Comparison of ENCODE assay signal across 32 cellular contexts in genomic region chr10:7122561-7122960, GRCh38.
"Had no signal": no experiment of that assay in that cellular context is flagged by ENCODE, and none has a peak within 500 bp of the region (broad histone marks: within the 10 kb centered on the region; RNA-seq: fewer than 3 reads in every experiment).

No MANE protein-coding gene starts in this region.

- H3K36me3 ChIP-seq: adrenal gland, esophagus muscularis mucosa, gastrocnemius medialis, heart left ventricle had no signal

- H3K4me3 ChIP-seq: adrenal gland, body of pancreas, esophagus muscularis mucosa, gastrocnemius medialis, heart left ventricle had no signal

- H3K9me3 Mint-ChIP-seq: activated CD4-positive, alpha-beta memory T cell treated with anti-CD3 and anti-CD28 coated beads, Interleukin-2, amount 10 ng/mL, durations not matched to agents 7 days and 5 days; activated CD4-positive, alpha-beta T cell treated with anti-CD3 and anti-CD28 coated beads, Interleukin-2, amount 10 ng/mL, durations not matched to agents 24 days and 14 days; activated naive CD4-positive, alpha-beta T cell treated with anti-CD3 and anti-CD28 coated beads for 36 hours; activated naive CD4-positive, alpha-beta T cell treated with anti-CD3 and anti-CD28 coated beads, Interleukin-2, amount 50 U/mL, for 24 hours; activated naive CD8-positive, alpha-beta T cell treated with anti-CD3 and anti-CD28 coated beads for 36 hours; activated naive CD8-positive, alpha-beta T cell treated with anti-CD3 and anti-CD28 coated beads, Interleukin-2, amount 50 U/mL, for 24 hours; activated T-helper 1 cell treated with anti-CD3 and anti-CD28 coated beads, Interleukin-12 subunit alpha, Interleukin-12 subunit beta, Interleukin-2, Interleukin-4 antibody, amounts not matched to agents 30 ng/mL and 10 ng/mL and 1 ng/mL, durations not matched to agents 14 hours and 24 hours and 36 hours; activated T-helper 2 cell treated with anti-CD3 and anti-CD28 coated beads, Interferon-gamma antibody, Interleukin-2, Interleukin-4, amounts not matched to agents 10 μg/mL and 5 μg/mL and 100 μg/mL, durations not matched to agents 14 hours and 24 hours and 36 hours; effector memory CD8-positive, alpha-beta T cell; T-helper 1 cell treated with Interleukin-12 subunit alpha and Interleukin-12 subunit beta and Interleukin-4 antibody, amounts not matched to agents 30 μg/mL and 1 μg/mL, for 36 hours had no signal

- H3K4me3 Mint-ChIP-seq: activated CD4-positive, alpha-beta memory T cell treated with anti-CD3 and anti-CD28 coated beads, Interleukin-2, amount 10 ng/mL, durations not matched to agents 7 days and 5 days; activated CD4-positive, alpha-beta T cell treated with anti-CD3 and anti-CD28 coated beads for 36 hours; activated CD4-positive, alpha-beta T cell treated with anti-CD3 and anti-CD28 coated beads, Interleukin-2, amount 10 ng/mL, durations not matched to agents 24 days and 14 days; activated CD8-positive, alpha-beta memory T cell treated with anti-CD3 and anti-CD28 coated beads, Interleukin-2, amount 10 ng/mL, durations not matched to agents 7 days and 5 days; activated naive CD4-positive, alpha-beta T cell treated with anti-CD3 and anti-CD28 coated beads for 36 hours; activated naive CD4-positive, alpha-beta T cell treated with anti-CD3 and anti-CD28 coated beads, Interleukin-2, amount 50 U/mL, for 24 hours; activated naive CD8-positive, alpha-beta T cell treated with anti-CD3 and anti-CD28 coated beads for 36 hours; activated naive CD8-positive, alpha-beta T cell treated with anti-CD3 and anti-CD28 coated beads, Interleukin-2, amount 50 U/mL, for 24 hours; activated T-helper 1 cell treated with anti-CD3 and anti-CD28 coated beads, Interleukin-12 subunit alpha, Interleukin-12 subunit beta, Interleukin-2, Interleukin-4 antibody, amounts not matched to agents 30 ng/mL and 10 ng/mL and 1 ng/mL, durations not matched to agents 14 hours and 24 hours and 36 hours; effector memory CD8-positive, alpha-beta T cell; T-helper 1 cell treated with Interleukin-12 subunit alpha and Interleukin-12 subunit beta and Interleukin-4 antibody, amounts not matched to agents 30 μg/mL and 1 μg/mL, for 36 hours had no signal

- H3K36me3 Mint-ChIP-seq: activated CD8-positive, alpha-beta memory T cell treated with anti-CD3 and anti-CD28 coated beads, Interleukin-2, amount 10 ng/mL, durations not matched to agents 7 days and 5 days; activated naive CD4-positive, alpha-beta T cell treated with anti-CD3 and anti-CD28 coated beads, Interleukin-2, amount 50 U/mL, for 24 hours; activated naive CD8-positive, alpha-beta T cell treated with anti-CD3 and anti-CD28 coated beads for 36 hours had no signal

- H3K27ac Mint-ChIP-seq: activated CD4-positive, alpha-beta memory T cell treated with anti-CD3 and anti-CD28 coated beads, Interleukin-2, amount 10 ng/mL, durations not matched to agents 7 days and 5 days; activated CD4-positive, alpha-beta T cell treated with anti-CD3 and anti-CD28 coated beads for 36 hours; activated CD4-positive, alpha-beta T cell treated with anti-CD3 and anti-CD28 coated beads, Interleukin-2, amount 10 ng/mL, durations not matched to agents 24 days and 14 days; activated CD8-positive, alpha-beta memory T cell treated with anti-CD3 and anti-CD28 coated beads, Interleukin-2, amount 10 ng/mL, durations not matched to agents 7 days and 5 days; activated naive CD4-positive, alpha-beta T cell treated with anti-CD3 and anti-CD28 coated beads for 36 hours; activated naive CD4-positive, alpha-beta T cell treated with anti-CD3 and anti-CD28 coated beads, Interleukin-2, amount 50 U/mL, for 24 hours; activated naive CD8-positive, alpha-beta T cell treated with anti-CD3 and anti-CD28 coated beads for 36 hours; activated naive CD8-positive, alpha-beta T cell treated with anti-CD3 and anti-CD28 coated beads, Interleukin-2, amount 50 U/mL, for 24 hours; activated T-helper 1 cell treated with anti-CD3 and anti-CD28 coated beads, Interleukin-12 subunit alpha, Interleukin-12 subunit beta, Interleukin-2, Interleukin-4 antibody, amounts not matched to agents 30 ng/mL and 10 ng/mL and 1 ng/mL, durations not matched to agents 14 hours and 24 hours and 36 hours; T-helper 1 cell treated with Interleukin-12 subunit alpha and Interleukin-12 subunit beta and Interleukin-4 antibody, amounts not matched to agents 30 μg/mL and 1 μg/mL, for 36 hours had no signal

- H3K4me1 ChIP-seq: adrenal gland, body of pancreas, esophagus muscularis mucosa, foreskin keratinocyte, gastrocnemius medialis had no signal

- DNase-seq: activated CD4-positive, alpha-beta memory T cell treated with anti-CD3 and anti-CD28 coated beads, Interleukin-2, amount 10 ng/mL, durations not matched to agents 7 days and 5 days; activated CD4-positive, alpha-beta T cell treated with anti-CD3 and anti-CD28 coated beads for 36 hours; activated CD4-positive, alpha-beta T cell treated with anti-CD3 and anti-CD28 coated beads, Interleukin-2, amount 10 ng/mL, durations not matched to agents 24 days and 14 days; activated CD4-positive, CD25-positive, alpha-beta regulatory T cell; activated CD4-positive, CD25-positive, alpha-beta regulatory T cell treated with anti-CD3 and anti-CD28 coated beads, Interleukin-2, amount 50 U/mL, for 72 hours; activated CD8-positive, alpha-beta memory T cell treated with anti-CD3 and anti-CD28 coated beads, Interleukin-2, amount 10 ng/mL, durations not matched to agents 7 days and 5 days; activated CD8-positive, alpha-beta memory T cell treated with anti-CD3 and anti-CD28 coated beads, Interleukin-2, amount 50 U/mL, for 4 hours; activated effector memory CD4-positive, alpha-beta T cell treated with anti-CD3 and anti-CD28 coated beads, Interleukin-2, amount 50 U/mL, for 16 hours; activated naive CD4-positive, alpha-beta T cell treated with anti-CD3 and anti-CD28 coated beads for 36 hours; activated naive CD8-positive, alpha-beta T cell treated with anti-CD3 and anti-CD28 coated beads for 36 hours; activated naive CD8-positive, alpha-beta T cell treated with anti-CD3 and anti-CD28 coated beads, Interleukin-2, amount 50 U/mL, for 24 hours; activated T-cell treated with anti-CD3 and anti-CD28 coated beads, Interleukin-2, amount 50 U/mL, for 1 hour; activated T-cell treated with anti-CD3 and anti-CD28 coated beads, Interleukin-2, amount 50 U/mL, for 48 hours; adrenal gland; amygdala; aorta; body of pancreas; caudate nucleus; cortex of kidney; dermis blood vessel endothelial cell; effector CD4-positive, alpha-beta T cell; effector memory CD8-positive, alpha-beta T cell; erythroblast; foreskin keratinocyte; gastrocnemius medialis; glutamatergic neuron; heart left ventricle had no signal

- ATAC-seq: activated CD4-positive, alpha-beta T cell treated with anti-CD3 and anti-CD28 coated beads for 36 hours; activated CD8-positive, alpha-beta memory T cell treated with anti-CD3 and anti-CD28 coated beads, Interleukin-2, amount 10 ng/mL, durations not matched to agents 7 days and 5 days; activated naive CD8-positive, alpha-beta T cell treated with anti-CD3 and anti-CD28 coated beads, Interleukin-2, amount 50 U/mL, for 24 hours; body of pancreas; effector memory CD8-positive, alpha-beta T cell; foreskin keratinocyte; gastrocnemius medialis; heart left ventricle had no signal

- H3K27ac ChIP-seq: adrenal gland, body of pancreas, esophagus muscularis mucosa, foreskin keratinocyte, gastrocnemius medialis, heart left ventricle had no signal

- H3K9me3 ChIP-seq: adrenal gland, body of pancreas, esophagus muscularis mucosa, gastrocnemius medialis, heart left ventricle had no signal

- H3K27me3 Mint-ChIP-seq: activated naive CD4-positive, alpha-beta T cell treated with anti-CD3 and anti-CD28 coated beads, Interleukin-2, amount 50 U/mL, for 24 hours; activated naive CD8-positive, alpha-beta T cell treated with anti-CD3 and anti-CD28 coated beads for 36 hours had no signal
